Comparison of ENCODE assay signal across 1 cellular context in the genomic region with DNA sequence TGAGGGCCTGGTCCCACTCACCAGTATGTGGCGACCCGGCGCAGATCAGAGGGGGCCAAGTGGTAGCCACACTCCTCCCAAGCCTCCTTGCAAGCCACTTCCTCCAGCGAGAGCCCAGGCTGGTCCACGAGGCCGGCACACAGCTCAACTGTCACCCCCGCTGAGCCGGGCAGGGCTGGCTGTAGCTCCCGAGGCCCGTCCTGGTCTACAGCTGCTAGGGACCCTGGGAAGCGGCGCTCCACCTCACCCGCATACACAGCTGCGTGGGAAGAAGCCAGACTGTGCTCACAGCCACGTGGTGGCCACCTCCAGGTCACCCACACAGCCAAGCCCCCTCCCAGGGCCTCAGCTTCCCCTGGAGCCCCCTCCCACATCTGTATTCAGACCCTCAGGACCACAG.
TF ChIP-seq lines count a peak whose summit lies in the region.

No MANE protein-coding gene starts in this region.

TF ChIP-seq in HEK293, 187 proteins besides CTCF, POLR2A, EP300 and RAD21 (continued from another document):
- TF ChIP-seq, protein P1, sequence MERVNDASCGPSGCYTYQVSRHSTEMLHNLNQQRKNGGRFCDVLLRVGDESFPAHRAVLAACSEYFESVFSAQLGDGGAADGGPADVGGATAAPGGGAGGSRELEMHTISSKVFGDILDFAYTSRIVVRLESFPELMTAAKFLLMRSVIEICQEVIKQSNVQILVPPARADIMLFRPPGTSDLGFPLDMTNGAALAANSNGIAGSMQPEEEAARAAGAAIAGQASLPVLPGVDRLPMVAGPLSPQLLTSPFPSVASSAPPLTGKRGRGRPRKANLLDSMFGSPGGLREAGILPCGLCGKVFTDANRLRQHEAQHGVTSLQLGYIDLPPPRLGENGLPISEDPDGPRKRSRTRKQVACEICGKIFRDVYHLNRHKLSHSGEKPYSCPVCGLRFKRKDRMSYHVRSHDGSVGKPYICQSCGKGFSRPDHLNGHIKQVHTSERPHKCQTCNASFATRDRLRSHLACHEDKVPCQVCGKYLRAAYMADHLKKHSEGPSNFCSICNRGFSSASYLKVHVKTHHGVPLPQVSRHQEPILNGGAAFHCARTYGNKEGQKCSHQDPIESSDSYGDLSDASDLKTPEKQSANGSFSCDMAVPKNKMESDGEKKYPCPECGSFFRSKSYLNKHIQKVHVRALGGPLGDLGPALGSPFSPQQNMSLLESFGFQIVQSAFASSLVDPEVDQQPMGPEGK (tag by site-specific recombination; IDR thresholded peaks at IDR 0.05): no peak
- TF ChIP-seq ZNF16 (tag by site-specific recombination; IDR thresholded peaks at IDR 0.05; ENCODE audit: low read depth): peak; percentile 35; the same call in 1 of the 2 replicates
- peak; percentile 72 for TF ChIP-seq ZFHX2 (tag by site-specific recombination; conservative IDR thresholded peaks at IDR 0.05)
TF ChIP-seq in HEK293: peak in this region for 5.
